ENCODE assay signal across 23 cellular contexts in genomic region chr2:238278626-238279323, GRCh38. TPM values are rescaled to one million over a fixed set of nuclear protein-coding genes. Genes with fewer than 3 reads are reported as not detected.
A peak's percentile ranks its signal among the peaks of the same experiment; 100 is the strongest.
DNase-seq lines count a peak whose midpoint lies in the region; ATAC-seq, FAIRE-seq and TF ChIP-seq lines count a peak whose summit lies in the region.
"Had no signal": no experiment of that assay in that cellular context is flagged by ENCODE, and none has a peak within 500 bp of the region (broad histone marks: within the 10 kb centered on the region; RNA-seq: fewer than 3 reads in every experiment).

No MANE protein-coding gene starts in this region.

- intact Hi-C loops in activated naive CD4-positive, alpha-beta T cell treated with anti-CD3 and anti-CD28 coated beads for 36 hours (cut with micrococcal nuclease), result no loop called here
- intact Hi-C loops in mucosa of descending colon (cut with DNase I, micrococcal nuclease), result no loop called here
- intact Hi-C loops in PC-9 (cut with micrococcal nuclease; ENCODE audit: unreplicated experiment), result no loop called here

- ATAC-seq in activated naive CD4-positive, alpha-beta T cell treated with anti-CD3 and anti-CD28 coated beads, Interleukin-2, amount 50 U/mL, for 72 hours, result no peak
- ATAC-seq in mucosa of descending colon, result no peak
- no peak for ATAC-seq in stimulated activated effector memory CD8-positive, alpha-beta T cell treated with anti-CD3 and anti-CD28 coated beads, Interleukin-12 subunit alpha, Interleukin-12 subunit beta, amount 100 ng/mL, for 72 hours
- no peak for ATAC-seq in stimulated activated memory B cell treated with anti-CD40 and anti-IgM and Interleukin-4, amounts not matched to agents 10 μg/mL and 1 μg/mL and 100 μg/mL, for 72 hours

- H3K4me3 Mint-ChIP-seq in activated naive CD4-positive, alpha-beta T cell treated with anti-CD3 and anti-CD28 coated beads for 36 hours, result no peak overlapping the region
- no peak overlapping the region for H3K4me3 Mint-ChIP-seq in stimulated activated effector memory CD8-positive, alpha-beta T cell treated with anti-CD3 and anti-CD28 coated beads, Interleukin-12 subunit alpha, Interleukin-12 subunit beta, amount 100 ng/mL, for 72 hours
- H3K4me3 Mint-ChIP-seq in stimulated activated memory B cell treated with anti-CD40 and anti-IgM and Interleukin-4, amounts not matched to agents 10 μg/mL and 1 μg/mL and 100 μg/mL, for 72 hours, result no peak overlapping the region
- H3K4me3 Mint-ChIP-seq: B cell, IgD-negative memory B cell, WTC11 had no signal

- no peak overlapping the region for H3K4me2 ChIP-seq in PC-9
- H3K4me2 ChIP-seq: A549 had no signal

- CTCF ChIA-PET in activated naive CD4-positive, alpha-beta T cell treated with anti-CD3 and anti-CD28 coated beads for 36 hours (lab: Charles Lee), result interaction anchor here (1.1 kb wide), 1 partner anchor 16 kb away, joined by 3 read pairs; no protein-coding TSS in a partner anchor
- CTCF ChIA-PET in PC-9 (lab: Charles Lee), result interaction anchor here (0.6 kb wide), 1 partner anchor 10 kb away, joined by 3 read pairs; no protein-coding TSS in a partner anchor

- H3K4me1 ChIP-seq in mucosa of descending colon (ENCODE audit: low read depth) (peaks cover 48% of the 10 kb centered on the region), PC-9 (replicated peaks; ENCODE audit: insufficient read depth) (no peaks in the 10 kb centered on the region), small intestine (ENCODE audit: control insufficient read depth in 2 of 2, insufficient read depth in 1 of 2, low read depth in 1 of 2, low read length in 1 of 2) (peaks cover 2 to 16% of the 10 kb centered on the region in 2 donors)

- peaks cover 5% of the 10 kb centered on the region; the same call in 1 of the 2 replicates for H4K20me1 ChIP-seq in PC-9 (ENCODE audit: insufficient read depth)

- H3K36me3 ChIP-seq in mucosa of descending colon (ENCODE audit: low read depth) (peaks cover 5% of the 10 kb centered on the region), PC-9 (ENCODE audit: low read depth) (no peaks in the 10 kb centered on the region), small intestine (ENCODE audit: control insufficient read depth in 2 of 2, insufficient read depth in 2 of 2, low read length in 2 of 2) (peaks cover 0 to 8% of the 10 kb centered on the region in 2 donors)

- H3K27ac ChIP-seq in PC-9, result no peak overlapping the region
- H3K27ac ChIP-seq in small intestine (ENCODE audit: low read depth in 1 of 2, low read length in 1 of 2), result no peak overlapping the region

- TF ChIP-seq CTCF in mucosa of descending colon (IDR thresholded peaks at IDR 0.05), result no peak
- TF ChIP-seq CTCF in PC-9 (conservative IDR thresholded peaks at IDR 0.05), result no peak

- peaks cover 39% of the 10 kb centered on the region for H3K79me2 ChIP-seq in PC-9 (ENCODE audit: low read depth)

- no peaks in the 10 kb centered on the region for H3K27me3 Mint-ChIP-seq in activated naive CD4-positive, alpha-beta T cell treated with anti-CD3 and anti-CD28 coated beads for 36 hours (ENCODE audit: low read depth)
- no peaks in the 10 kb centered on the region for H3K27me3 Mint-ChIP-seq in stimulated activated memory B cell treated with anti-CD40 and anti-IgM and Interleukin-4, amounts not matched to agents 10 μg/mL and 1 μg/mL and 100 μg/mL, for 72 hours
- H3K27me3 Mint-ChIP-seq: B cell, IgD-negative memory B cell had no signal

- no peak overlapping the region for H2AFZ ChIP-seq in PC-9

- H3K4me3 ChIP-seq in mucosa of descending colon, result no peak overlapping the region
- no peak overlapping the region for H3K4me3 ChIP-seq in PC-9
- no peak overlapping the region for H3K4me3 ChIP-seq in small intestine (ENCODE audit: low read depth in 1 of 2, low read length in 2 of 2)
- H3K4me3 ChIP-seq: A549 had no signal

- H3K9me2 ChIP-seq in PC-9 (ENCODE audit: insufficient read depth), result no peaks in the 10 kb centered on the region

- WGBS in small intestine, 3 donors, result 60 to 73% (median 71%) methylated on average over 9 of the region's 9 CpGs

- POLR2A ChIA-PET in PC-9 (lab: Charles Lee; ENCODE audit: unreplicated experiment), result interaction anchor here (0.5 kb wide), 1 partner anchor 11 kb away, joined by 6 read pairs; no protein-coding TSS in a partner anchor

- peak overlapping the region; percentile 23 to 33 for H3K27ac Mint-ChIP-seq in activated naive CD4-positive, alpha-beta T cell treated with anti-CD3 and anti-CD28 coated beads, Interleukin-2, amount 50 U/mL, for 72 hours
- no peak overlapping the region for H3K27ac Mint-ChIP-seq in activated naive CD4-positive, alpha-beta T cell treated with anti-CD3 and anti-CD28 coated beads for 36 hours
- H3K27ac Mint-ChIP-seq in stimulated activated effector memory CD8-positive, alpha-beta T cell treated with anti-CD3 and anti-CD28 coated beads, Interleukin-12 subunit alpha, Interleukin-12 subunit beta, amount 100 ng/mL, for 72 hours, result peak overlapping the region; percentile 75
- no peak overlapping the region for H3K27ac Mint-ChIP-seq in stimulated activated memory B cell treated with anti-CD40 and anti-IgM and Interleukin-4, amounts not matched to agents 10 μg/mL and 1 μg/mL and 100 μg/mL, for 72 hours
- H3K27ac Mint-ChIP-seq: B cell had no signal

- no TSS peak for BruUV-seq in PC-9 (replicated peaks; lab: Mats Ljungman, UMichigan)

- no peak for DNase-seq in activated naive CD4-positive, alpha-beta T cell treated with anti-CD3 and anti-CD28 coated beads, Interleukin-2, amount 50 U/mL, for 72 hours (ENCODE audit: low spot score in 2 of 2)
- no peak for DNase-seq in activated naive CD4-positive, alpha-beta T cell treated with anti-CD3 and anti-CD28 coated beads for 36 hours
- peak; percentile 73 for DNase-seq in NCI-H510A treated with DMSO at 0.1 percent for 48 hours (lab: John Stamatoyannopoulos, UW)
- DNase-seq in mucosa of descending colon, result peak in 2 of 3 donors; percentile 21 to 36
- DNase-seq in stimulated activated effector memory CD8-positive, alpha-beta T cell treated with anti-CD3 and anti-CD28 coated beads, Interleukin-12 subunit alpha, Interleukin-12 subunit beta, amount 100 ng/mL, for 72 hours (ENCODE audit: low spot score in 2 of 2), result no peak
- no peak for DNase-seq in PC-9
- DNase-seq in small intestine, result no peak
- DNase-seq: activated CD4-positive, alpha-beta T cell treated with anti-CD3 and anti-CD28 coated beads, Interleukin-2, amount 50 U/mL, for 4 hours; activated CD8-positive, alpha-beta memory T cell treated with anti-CD3 and anti-CD28 coated beads, Interleukin-2, amount 50 U/mL, for 4 hours; Calu3; glutamatergic neuron; H7; NCI-H1105; NCI-H2081; NCI-H526; T-helper 9 cell; trophoblast cell had no signal

- H3K9me3 ChIP-seq in mucosa of descending colon, result no peaks in the 10 kb centered on the region
- H3K9me3 ChIP-seq in PC-9 (ENCODE audit: insufficient read depth, low read depth), result no peaks in the 10 kb centered on the region
- H3K9me3 ChIP-seq in small intestine (ENCODE audit: control insufficient read depth, low read depth), result no peaks in the 10 kb centered on the region
- H3K9me3 ChIP-seq: A549 had no signal

- H3K36me3 Mint-ChIP-seq in activated naive CD4-positive, alpha-beta T cell treated with anti-CD3 and anti-CD28 coated beads, Interleukin-2, amount 50 U/mL, for 72 hours, result no peaks in the 10 kb centered on the region
- H3K36me3 Mint-ChIP-seq in activated naive CD4-positive, alpha-beta T cell treated with anti-CD3 and anti-CD28 coated beads for 36 hours (ENCODE audit: low read depth), result peaks cover 5% of the 10 kb centered on the region
- H3K36me3 Mint-ChIP-seq in stimulated activated effector memory CD8-positive, alpha-beta T cell treated with anti-CD3 and anti-CD28 coated beads, Interleukin-12 subunit alpha, Interleukin-12 subunit beta, amount 100 ng/mL, for 72 hours, result peaks cover 31% of the 10 kb centered on the region
- peaks cover 29% of the 10 kb centered on the region for H3K36me3 Mint-ChIP-seq in stimulated activated memory B cell treated with anti-CD40 and anti-IgM and Interleukin-4, amounts not matched to agents 10 μg/mL and 1 μg/mL and 100 μg/mL, for 72 hours
- H3K36me3 Mint-ChIP-seq: WTC11 had no signal

- no peaks in the 10 kb centered on the region for H3F3A ChIP-seq in PC-9 (ENCODE audit: insufficient read depth, low read depth)

- no peak for FAIRE-seq in small intestine (lab: Jason Lieb, UNC)
- FAIRE-seq: A549, bronchial epithelial cell had no signal

- no peaks in the 10 kb centered on the region for H3K9me3 Mint-ChIP-seq in activated naive CD4-positive, alpha-beta T cell treated with anti-CD3 and anti-CD28 coated beads, Interleukin-2, amount 50 U/mL, for 72 hours
- no peaks in the 10 kb centered on the region for H3K9me3 Mint-ChIP-seq in activated naive CD4-positive, alpha-beta T cell treated with anti-CD3 and anti-CD28 coated beads for 36 hours
- H3K9me3 Mint-ChIP-seq in stimulated activated effector memory CD8-positive, alpha-beta T cell treated with anti-CD3 and anti-CD28 coated beads, Interleukin-12 subunit alpha, Interleukin-12 subunit beta, amount 100 ng/mL, for 72 hours, result no peaks in the 10 kb centered on the region
- no peaks in the 10 kb centered on the region for H3K9me3 Mint-ChIP-seq in stimulated activated memory B cell treated with anti-CD40 and anti-IgM and Interleukin-4, amounts not matched to agents 10 μg/mL and 1 μg/mL and 100 μg/mL, for 72 hours
- H3K9me3 Mint-ChIP-seq: IgD-negative memory B cell, WTC11 had no signal

- H3K27me3 ChIP-seq in PC-9 (ENCODE audit: insufficient read depth, low read depth) (no peaks in the 10 kb centered on the region), small intestine (ENCODE audit: control insufficient read depth in 2 of 2, insufficient read depth in 2 of 2, low read length in 2 of 2) (no peaks in the 10 kb centered on the region)

- H3K4me1 Mint-ChIP-seq in activated naive CD4-positive, alpha-beta T cell treated with anti-CD3 and anti-CD28 coated beads for 36 hours (ENCODE audit: low read depth), result peaks cover 8% of the 10 kb centered on the region
- H3K4me1 Mint-ChIP-seq in stimulated activated effector memory CD8-positive, alpha-beta T cell treated with anti-CD3 and anti-CD28 coated beads, Interleukin-12 subunit alpha, Interleukin-12 subunit beta, amount 100 ng/mL, for 72 hours, result peaks cover 35% of the 10 kb centered on the region
- H3K4me1 Mint-ChIP-seq in stimulated activated memory B cell treated with anti-CD40 and anti-IgM and Interleukin-4, amounts not matched to agents 10 μg/mL and 1 μg/mL and 100 μg/mL, for 72 hours, result peaks cover 18% of the 10 kb centered on the region

RNA-seq across cellular contexts. Expression of gene PER2, which starts 9.6 kb away (rescaled TPM):
- 10 to 100 TPM; 11.5 to 15.0 TPM for total RNA-seq in activated naive CD4-positive, alpha-beta T cell treated with anti-CD3 and anti-CD28 coated beads, Interleukin-2, amount 50 U/mL, for 72 hours
- 1 to 10 TPM; 7.1 to 7.8 TPM for total RNA-seq in activated naive CD4-positive, alpha-beta T cell treated with anti-CD3 and anti-CD28 coated beads for 36 hours
- total RNA-seq in mucosa of descending colon (10 to 100 TPM; 22.6 to 26.8 (median 22.6) TPM), PC-9 (2021) (18.9 and 22.9 TPM in 2 replicates)
- 1 to 10 TPM; 2.2 to 5.6 (median 2.7) TPM for polyA plus RNA-seq in small intestine

RNA-seq across cellular contexts. Expression of gene HES6, which starts 38.9 kb away (rescaled TPM):
- 1 to 10 TPM; 4.7 to 5.1 TPM for total RNA-seq in activated naive CD4-positive, alpha-beta T cell treated with anti-CD3 and anti-CD28 coated beads, Interleukin-2, amount 50 U/mL, for 72 hours
- total RNA-seq in activated naive CD4-positive, alpha-beta T cell treated with anti-CD3 and anti-CD28 coated beads for 36 hours, result 1 to 10 TPM; 3.1 to 4.0 TPM
- 10 to 100 TPM; 21.9 to 63.5 (median 25.7) TPM for total RNA-seq in mucosa of descending colon
- 8.4 and 14.3 TPM in 2 replicates for total RNA-seq in PC-9 (2021)
- polyA plus RNA-seq in small intestine, result 10 to 100 TPM; 25.4 to 94.3 (median 33.5) TPM

RNA-seq across cellular contexts. Expression of gene TRAF3IP1, which starts 41.5 kb away (rescaled TPM):
- 10 to 100 TPM in 1 of 2 donors, 1 to 10 TPM in 1; 1.0 to 11.7 TPM for total RNA-seq in activated naive CD4-positive, alpha-beta T cell treated with anti-CD3 and anti-CD28 coated beads, Interleukin-2, amount 50 U/mL, for 72 hours
- total RNA-seq in activated naive CD4-positive, alpha-beta T cell treated with anti-CD3 and anti-CD28 coated beads for 36 hours, result 1 to 10 TPM; 3.6 to 6.1 TPM
- 10 to 100 TPM; 13.3 to 37.5 (median 16.3) TPM for total RNA-seq in mucosa of descending colon
- total RNA-seq in PC-9 (2021), result 50.2 and 51.7 TPM in 2 replicates
- polyA plus RNA-seq in small intestine, result 1 to 10 TPM; 5.1 to 7.8 (median 7.1) TPM

Comparison
In these comparisons a context has a peak if more than half of its experiments do, and no peak if none do; other contexts are left out.
1. H3K27ac Mint-ChIP-seq: peak in activated naive CD4-positive, alpha-beta T cell treated with anti-CD3 and anti-CD28 coated beads, Interleukin-2, amount 50 U/mL, for 72 hours (2 of 2) and stimulated activated effector memory CD8-positive, alpha-beta T cell treated with anti-CD3 and anti-CD28 coated beads, Interleukin-12 subunit alpha, Interleukin-12 subunit beta, amount 100 ng/mL, for 72 hours (single experiment); none in activated naive CD4-positive, alpha-beta T cell treated with anti-CD3 and anti-CD28 coated beads for 36 hours (single experiment) and stimulated activated memory B cell treated with anti-CD40 and anti-IgM and Interleukin-4, amounts not matched to agents 10 μg/mL and 1 μg/mL and 100 μg/mL, for 72 hours (single experiment).
2. DNase-seq: peak in NCI-H510A treated with DMSO at 0.1 percent for 48 hours (single experiment) and mucosa of descending colon (2 of 3); none in activated naive CD4-positive, alpha-beta T cell treated with anti-CD3 and anti-CD28 coated beads, Interleukin-2, amount 50 U/mL, for 72 hours (0 of 2), activated naive CD4-positive, alpha-beta T cell treated with anti-CD3 and anti-CD28 coated beads for 36 hours (single experiment), stimulated activated effector memory CD8-positive, alpha-beta T cell treated with anti-CD3 and anti-CD28 coated beads, Interleukin-12 subunit alpha, Interleukin-12 subunit beta, amount 100 ng/mL, for 72 hours (0 of 2), PC-9 (0 of 2) and small intestine (single experiment).